In the genomic region with DNA sequence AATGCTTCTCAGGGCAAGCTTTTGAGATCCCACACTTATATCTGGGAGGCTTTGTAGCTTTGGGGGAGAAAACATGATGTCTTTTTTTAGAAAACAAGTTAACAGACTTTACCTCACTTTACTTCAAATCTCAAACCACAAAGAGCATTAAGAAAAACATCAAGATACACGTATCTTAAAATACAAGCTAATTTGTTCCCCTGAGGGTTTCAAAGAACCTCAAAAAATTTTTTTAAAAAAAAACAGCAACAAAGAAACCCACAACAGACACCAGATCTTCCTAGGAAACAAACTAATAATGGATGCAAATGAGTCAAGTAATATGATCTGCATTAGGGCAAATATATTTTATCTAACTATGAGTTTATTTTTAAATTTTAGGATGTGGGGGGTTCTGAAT, we compare ENCODE assay signal across 24 cellular contexts. TPM values are rescaled to one million over a fixed set of nuclear protein-coding genes. Genes with fewer than 3 reads are reported as not detected.
A peak's percentile ranks its signal among the peaks of the same experiment; 100 is the strongest.
DNase-seq lines count a peak whose midpoint lies in the region; ATAC-seq, FAIRE-seq and TF ChIP-seq lines count a peak whose summit lies in the region.
"Had no signal": no experiment of that assay in that cellular context is flagged by ENCODE, and none has a peak within 500 bp of the region (broad histone marks: within the 10 kb centered on the region; RNA-seq: fewer than 3 reads in every experiment).

No MANE protein-coding gene starts in this region.

- no peak overlapping the region for H3K4ac ChIP-seq in mesenchymal stem cell (ENCODE audit: low read depth in 1 of 2, low read length in 2 of 2)

- H4K91ac ChIP-seq in mesenchymal stem cell (ENCODE audit: low read length): no peak overlapping the region

- H3K23ac ChIP-seq in mesenchymal stem cell (ENCODE audit: low read length in 2 of 2): no peak overlapping the region

- H3K27ac ChIP-seq in BLaER1: peak overlapping the region; percentile 81
- H3K27ac ChIP-seq in CD4-positive, alpha-beta T cell (ENCODE audit: low read depth, low read length): no peak overlapping the region
- H3K27ac ChIP-seq in OCI-LY7 (ENCODE audit: low read depth, low read length, poor library complexity, severe bottlenecking): peak overlapping the region; percentile 52
- no peak overlapping the region for H3K27ac ChIP-seq in mesenchymal stem cell (ENCODE audit: low read length, poor library complexity, severe bottlenecking)
- H3K27ac ChIP-seq: adrenal gland, brain microvascular endothelial cell, hepatocyte had no signal

- no peaks in the 10 kb centered on the region for H3K9me2 ChIP-seq in OCI-LY7 (ENCODE audit: insufficient read depth, low read length)

- H2AFZ ChIP-seq in OCI-LY7 (ENCODE audit: low read length): no peak overlapping the region
- H2AFZ ChIP-seq in mesenchymal stem cell (ENCODE audit: low read depth, low read length): no peak overlapping the region
- H2AFZ ChIP-seq: GM23338, hepatocyte had no signal

- peaks cover 46% of the 10 kb centered on the region for H3K36me3 Mint-ChIP-seq in CD4-positive, alpha-beta T cell (ENCODE audit: low read depth)

- H2AK5ac ChIP-seq in mesenchymal stem cell (ENCODE audit: low read length, severe bottlenecking): no peak overlapping the region

- 87% methylated on average over 1 of the region's 1 CpG for WGBS in mesenchymal stem cell

- no peaks in the 10 kb centered on the region for H3K9me3 Mint-ChIP-seq in CD4-positive, alpha-beta T cell
- H3K9me3 Mint-ChIP-seq: GM23338 had no signal

- H4K20me1 ChIP-seq in BLaER1 (peaks cover 29% of the 10 kb centered on the region), OCI-LY7 (ENCODE audit: insufficient read depth, low read length) (peaks cover 5% of the 10 kb centered on the region; the same call in 1 of the 2 replicates)

- no peak for FAIRE-seq in frontal cortex (lab: Jason Lieb, UNC)

- peaks cover 25% of the 10 kb centered on the region for H3K36me3 ChIP-seq in BLaER1
- peaks cover 64% of the 10 kb centered on the region for H3K36me3 ChIP-seq in OCI-LY7 (ENCODE audit: insufficient read depth, low read length)
- H3K36me3 ChIP-seq in mesenchymal stem cell (ENCODE audit: control insufficient read depth in 1 of 2, insufficient read depth in 2 of 2, low read depth in 1 of 2, low read length in 2 of 2): peaks cover 8 to 78% of the 10 kb centered on the region in 2 experiments
- H3K36me3 ChIP-seq: adrenal gland had no signal

- H3K9ac ChIP-seq in BLaER1 (peak overlapping the region; percentile 83), mesenchymal stem cell (ENCODE audit: low read length) (peak overlapping the region; percentile 31)

- H2BK12ac ChIP-seq in mesenchymal stem cell (ENCODE audit: low read length in 2 of 2): no peak overlapping the region

- CTCF ChIA-PET in CD4-positive, alpha-beta T cell (lab: Charles Lee): no interaction called here
- CTCF ChIA-PET in OCI-LY7 (lab: Charles Lee; ENCODE audit: unreplicated experiment): no interaction called here

- H3K27me3 ChIP-seq in BLaER1 (no peaks in the 10 kb centered on the region), mesenchymal stem cell (ENCODE audit: control insufficient read depth in 1 of 2, insufficient read depth in 1 of 2, low read length in 2 of 2) (no peaks in the 10 kb centered on the region)
- H3K27me3 ChIP-seq in CD4-positive, alpha-beta T cell (ENCODE audit: control insufficient read depth, insufficient read depth, low read length): no peaks in the 10 kb centered on the region
- H3K27me3 ChIP-seq: adrenal gland, brain microvascular endothelial cell, hepatocyte had no signal

- H2BK5ac ChIP-seq in mesenchymal stem cell (ENCODE audit: low read depth, low read length, poor library complexity, severe bottlenecking): no peak overlapping the region

- no peak overlapping the region for H3K14ac ChIP-seq in mesenchymal stem cell (ENCODE audit: low read length in 2 of 2)

- POLR2A ChIA-PET in CD4-positive, alpha-beta T cell (lab: Charles Lee): no interaction called here
- POLR2A ChIA-PET in OCI-LY7 (lab: Charles Lee): interaction anchor here (0.6 to 2.7 kb wide), 11 partner anchors 10 to 260 kb away, joined by 3 to 21 read pairs (median 3); partner anchors contain the start of gene FAM3C

- peaks cover 14% of the 10 kb centered on the region for H3K79me1 ChIP-seq in mesenchymal stem cell (replicated peaks; ENCODE audit: low read length, poor library complexity, severe bottlenecking)

- no peak overlapping the region for H4K8ac ChIP-seq in mesenchymal stem cell (ENCODE audit: low read length)

- H2BK120ac ChIP-seq in mesenchymal stem cell (ENCODE audit: low read depth, low read length): no peak overlapping the region

- no peak for DNase-seq in CD4-positive, alpha-beta T cell
- DNase-seq in OCI-LY7 (ENCODE audit: low spot score) (no peak), mesenchymal stem cell (no peak), left colon (no peak), frontal cortex (ENCODE audit: low spot score in 2 of 2) (no peak), NCI-H2227 (lab: John Stamatoyannopoulos, UW; ENCODE audit: unreplicated experiment) (no peak)
- DNase-seq: adrenal gland; brain microvascular endothelial cell; DND-41; effector CD8-positive, alpha-beta T cell; foreskin melanocyte; NCI-H1105 treated with DMSO at 0.1 percent for 48 hours; NCI-H2081 treated with DMSO at 0.1 percent for 48 hours; stimulated activated CD4-positive, alpha-beta T cell treated with anti-CD3 and anti-CD28 coated beads, Interleukin-2, amount 100 ng/mL, for 48 hours; trophoblast cell had no signal

- peak overlapping the region; percentile 24 for H3K27ac Mint-ChIP-seq in CD4-positive, alpha-beta T cell
- H3K27ac Mint-ChIP-seq: GM23338 had no signal

- BruUV-seq in OCI-LY7 (replicated peaks; lab: Mats Ljungman, UMichigan): no TSS peak

- peak overlapping the region; percentile 88 for H3K4me2 ChIP-seq in BLaER1
- peak overlapping the region; percentile 66 for H3K4me2 ChIP-seq in OCI-LY7 (ENCODE audit: low read length)
- H3K4me2 ChIP-seq in mesenchymal stem cell (ENCODE audit: low read length, poor library complexity, severe bottlenecking): no peak overlapping the region
- H3K4me2 ChIP-seq: GM23338, hepatocyte, smooth muscle cell had no signal

- TF ChIP-seq CTCF in CD4-positive, alpha-beta T cell (IDR thresholded peaks at IDR 0.05): no peak
- no peak for TF ChIP-seq CTCF in OCI-LY7 (conservative IDR thresholded peaks at IDR 0.05; ENCODE audit: low read length)

- ATAC-seq in CD4-positive, alpha-beta T cell (ENCODE audit: poor library complexity): no peak
- no peak for ATAC-seq in left colon
- no peak for ATAC-seq in GM18511 (IDR thresholded peaks at IDR 0.05; ENCODE audit: unreplicated experiment)
- ATAC-seq: esophagus mucosa, GM23338 had no signal

- H3K18ac ChIP-seq in mesenchymal stem cell (ENCODE audit: low read depth in 1 of 2, low read length in 2 of 2): no peak overlapping the region

- H3K4me3 Mint-ChIP-seq in CD4-positive, alpha-beta T cell: no peak overlapping the region
- H3K4me3 Mint-ChIP-seq: GM23338 had no signal

- intact Hi-C loops in CD4-positive, alpha-beta T cell (cut with DNase I, micrococcal nuclease): no loop called here
- intact Hi-C loops in OCI-LY7 (cut with micrococcal nuclease; ENCODE audit: unreplicated experiment) (no loop called here), left colon (cut with DNase I, micrococcal nuclease) (no loop called here)

- no peaks in the 10 kb centered on the region for H3K9me3 ChIP-seq in BLaER1
- no peaks in the 10 kb centered on the region for H3K9me3 ChIP-seq in CD4-positive, alpha-beta T cell (ENCODE audit: control insufficient read depth, low read length)
- no peaks in the 10 kb centered on the region for H3K9me3 ChIP-seq in OCI-LY7 (ENCODE audit: low read length)
- no peaks in the 10 kb centered on the region for H3K9me3 ChIP-seq in mesenchymal stem cell (ENCODE audit: control insufficient read depth, low read length)
- H3K9me3 ChIP-seq: adrenal gland had no signal

- no peak overlapping the region for H2BK15ac ChIP-seq in mesenchymal stem cell (ENCODE audit: low read depth, poor library complexity, severe bottlenecking)

- peaks cover 69% of the 10 kb centered on the region for H3K4me1 ChIP-seq in BLaER1
- H3K4me1 ChIP-seq in OCI-LY7 (ENCODE audit: insufficient read depth, low read length, poor library complexity, severe bottlenecking): peaks cover 25% of the 10 kb centered on the region
- H3K4me1 ChIP-seq in mesenchymal stem cell (ENCODE audit: control insufficient read depth, insufficient read depth, low read depth, low read length): peaks cover 3% of the 10 kb centered on the region

- no peaks in the 10 kb centered on the region for H3K27me3 Mint-ChIP-seq in CD4-positive, alpha-beta T cell

- H3K79me2 ChIP-seq in OCI-LY7 (ENCODE audit: insufficient read depth, low read depth, low read length): 0 out of 2 replicates have a peak, but pooled peaks cover 3% of the 10 kb centered on the region
- H3K79me2 ChIP-seq: hepatocyte had no signal

- H3K4me3 ChIP-seq in BLaER1 (peak overlapping the region; percentile 71), OCI-LY7 (ENCODE audit: low read depth, low read length, poor library complexity, severe bottlenecking) (no peak overlapping the region), mesenchymal stem cell (ENCODE audit: insufficient read depth in 1 of 2, low read depth in 1 of 2, low read length in 2 of 2) (no peak overlapping the region)
- H3K4me3 ChIP-seq: adrenal gland, GM23338, hepatocyte, smooth muscle cell had no signal

- peaks cover 7% of the 10 kb centered on the region for H3K4me1 Mint-ChIP-seq in CD4-positive, alpha-beta T cell (ENCODE audit: low read depth)

RNA-seq across cellular contexts. Expression of gene FAM3C, which starts 24.7 kb away (rescaled TPM):
- 10 to 100 TPM in 1 of 2 experiments, 1 to 10 TPM in 1; 7.9 to 10.5 TPM for total RNA-seq in CD4-positive, alpha-beta T cell
- 18.1 and 22.9 TPM in 2 replicates for total RNA-seq in OCI-LY7 (2014; rRNA removed; shearing (Covaris generic))
- total RNA-seq in OCI-LY7 (2022) (27.6 and 35.3 TPM in 2 replicates), left colon (10 to 100 TPM; 46.4 to 51.7 TPM), frontal cortex (110 TPM)
- 63.2 TPM for polyA plus RNA-seq in mesenchymal stem cell (2013, experiment 1 of 2)
- polyA plus RNA-seq in mesenchymal stem cell (2013, experiment 2 of 2): 59.6 TPM

RNA-seq across cellular contexts. Expression of gene WNT16, which starts 42.6 kb away (rescaled TPM):
- total RNA-seq in CD4-positive, alpha-beta T cell: not detected
- not detected in 2 replicates for total RNA-seq in OCI-LY7 (2014; rRNA removed; shearing (Covaris generic))
- total RNA-seq in OCI-LY7 (2022) (not detected in 2 replicates), left colon (not detected), frontal cortex (0.82 TPM)
- polyA plus RNA-seq in mesenchymal stem cell (2013, experiment 1 of 2): 0.73 TPM
- 0.85 TPM for polyA plus RNA-seq in mesenchymal stem cell (2013, experiment 2 of 2)
- total RNA-seq: NCI-H460, omental fat pad, SK-MEL-5, smooth muscle cell had no signal

Comparison
In these comparisons a context has a peak if more than half of its experiments do, and no peak if none do; other contexts are left out.
1. H3K27ac ChIP-seq: peak in BLaER1 (single experiment) and OCI-LY7 (single experiment); none in CD4-positive, alpha-beta T cell (single experiment) and mesenchymal stem cell (single experiment).